In genomic region chr1:246329292-246329691, GRCh38 we compare ENCODE assay signal across 8 cellular contexts.
DNase-seq lines count a peak whose midpoint lies in the region; ATAC-seq and TF ChIP-seq lines count a peak whose summit lies in the region.
"Not testable (repeated sequence)": the region's sequence is repeated elsewhere in the genome, so short reads cannot be mapped to it uniquely, and the experiment has no call there.

No MANE protein-coding gene starts in this region.

- H3K9me3 ChIP-seq in CD4-positive, CD25-positive, alpha-beta regulatory T cell (ENCODE audit: control insufficient read depth in 2 of 2, low read length in 2 of 2), result not testable (repeated sequence)

- H3K27ac ChIP-seq in CD4-positive, CD25-positive, alpha-beta regulatory T cell (ENCODE audit: insufficient read depth, low read length, poor library complexity, severe bottlenecking), result not testable (repeated sequence)

- not testable (repeated sequence) for H3K27me3 ChIP-seq in CD4-positive, CD25-positive, alpha-beta regulatory T cell (ENCODE audit: control insufficient read depth, insufficient read depth, low read length)

- H3K27ac Mint-ChIP-seq in CD4-positive, CD25-positive, alpha-beta regulatory T cell, result peak overlapping the region in 2 of 3 donors; percentile 33 to 92
- peak overlapping the region; percentile 67 for H3K27ac Mint-ChIP-seq in T-helper 1 cell treated with Interleukin-12 subunit alpha and Interleukin-12 subunit beta and Interleukin-4 antibody, amounts not matched to agents 30 μg/mL and 1 μg/mL, for 36 hours
- peak overlapping the region; percentile 8 for H3K27ac Mint-ChIP-seq in activated B cell treated with CpG ODN at 0.5 μM for 24 hours
- H3K27ac Mint-ChIP-seq in activated CD4-positive, alpha-beta memory T cell treated with anti-CD3 and anti-CD28 coated beads for 36 hours, result peak overlapping the region; percentile 72
- peak overlapping the region; percentile 74 for H3K27ac Mint-ChIP-seq in activated CD8-positive, alpha-beta memory T cell treated with anti-CD3 and anti-CD28 coated beads, Interleukin-2, amount 10 ng/mL, durations not matched to agents 7 days and 5 days
- H3K27ac Mint-ChIP-seq in activated T-helper 17 cell treated with anti-CD3 and anti-CD28 coated beads, Interleukin-2, amount 50 U/mL, for 72 hours, result peak overlapping the region; percentile 83
- H3K27ac Mint-ChIP-seq in activated naive CD8-positive, alpha-beta T cell treated with anti-CD3 and anti-CD28 coated beads, Interleukin-2, amount 50 U/mL, for 24 hours, result peak overlapping the region; percentile 44
- H3K27ac Mint-ChIP-seq in stimulated activated naive CD8-positive, alpha-beta T cell treated with anti-CD3 and anti-CD28 coated beads, Interleukin-15, Interleukin-2, amounts not matched to agents 100 ng/mL and 50 ng/mL, for 24 hours, result peak overlapping the region; percentile 72

- H3K4me3 ChIP-seq in CD4-positive, CD25-positive, alpha-beta regulatory T cell (ENCODE audit: low read depth, low read length), result not testable (repeated sequence)

- intact Hi-C loops in activated B cell treated with CpG ODN at 0.5 μM for 24 hours (cut with micrococcal nuclease), result not testable (repeated sequence)
- intact Hi-C loops in activated CD4-positive, alpha-beta memory T cell treated with anti-CD3 and anti-CD28 coated beads for 36 hours (cut with micrococcal nuclease), result loop anchor here (5.0 kb wide), 1 partner anchor 368 kb away; no protein-coding TSS in a partner anchor

- POLR2A ChIA-PET in activated B cell treated with CpG ODN at 0.5 μM for 24 hours (lab: Charles Lee), result interaction anchor here (0.6 to 1.2 kb wide), 2 partner anchors 114 to 1061 kb away, joined by 3 to 6 read pairs; no protein-coding TSS in a partner anchor
- POLR2A ChIA-PET in activated CD4-positive, alpha-beta memory T cell treated with anti-CD3 and anti-CD28 coated beads for 36 hours (lab: Charles Lee), result interaction anchor here (1.7 kb wide), 1 partner anchor 35 kb away, joined by 10 read pairs; no protein-coding TSS in a partner anchor

- H3K27me3 Mint-ChIP-seq in CD4-positive, CD25-positive, alpha-beta regulatory T cell; T-helper 1 cell treated with Interleukin-12 subunit alpha and Interleukin-12 subunit beta and Interleukin-4 antibody, amounts not matched to agents 30 μg/mL and 1 μg/mL, for 36 hours (ENCODE audit: low read depth); activated B cell treated with CpG ODN at 0.5 μM for 24 hours; activated CD4-positive, alpha-beta memory T cell treated with anti-CD3 and anti-CD28 coated beads for 36 hours; activated CD8-positive, alpha-beta memory T cell treated with anti-CD3 and anti-CD28 coated beads, Interleukin-2, amount 10 ng/mL, durations not matched to agents 7 days and 5 days; activated T-helper 17 cell treated with anti-CD3 and anti-CD28 coated beads, Interleukin-2, amount 50 U/mL, for 72 hours; activated naive CD8-positive, alpha-beta T cell treated with anti-CD3 and anti-CD28 coated beads, Interleukin-2, amount 50 U/mL, for 24 hours; stimulated activated naive CD8-positive, alpha-beta T cell treated with anti-CD3 and anti-CD28 coated beads, Interleukin-15, Interleukin-2, amounts not matched to agents 100 ng/mL and 50 ng/mL, for 24 hours: not testable (repeated sequence)

- not testable (repeated sequence) for H3K4me3 Mint-ChIP-seq in CD4-positive, CD25-positive, alpha-beta regulatory T cell; T-helper 1 cell treated with Interleukin-12 subunit alpha and Interleukin-12 subunit beta and Interleukin-4 antibody, amounts not matched to agents 30 μg/mL and 1 μg/mL, for 36 hours; activated B cell treated with CpG ODN at 0.5 μM for 24 hours; activated CD4-positive, alpha-beta memory T cell treated with anti-CD3 and anti-CD28 coated beads for 36 hours; activated CD8-positive, alpha-beta memory T cell treated with anti-CD3 and anti-CD28 coated beads, Interleukin-2, amount 10 ng/mL, durations not matched to agents 7 days and 5 days; stimulated activated naive CD8-positive, alpha-beta T cell treated with anti-CD3 and anti-CD28 coated beads, Interleukin-15, Interleukin-2, amounts not matched to agents 100 ng/mL and 50 ng/mL, for 24 hours
- peak overlapping the region; percentile 66 for H3K4me3 Mint-ChIP-seq in activated T-helper 17 cell treated with anti-CD3 and anti-CD28 coated beads, Interleukin-2, amount 50 U/mL, for 72 hours
- H3K4me3 Mint-ChIP-seq in activated naive CD8-positive, alpha-beta T cell treated with anti-CD3 and anti-CD28 coated beads, Interleukin-2, amount 50 U/mL, for 24 hours, result peak overlapping the region; percentile 18

- not testable (repeated sequence) for H3K4me1 ChIP-seq in CD4-positive, CD25-positive, alpha-beta regulatory T cell (ENCODE audit: control insufficient read depth, insufficient read depth, low read length, poor library complexity, severe bottlenecking)

- not testable (repeated sequence) for H3K9me3 Mint-ChIP-seq in CD4-positive, CD25-positive, alpha-beta regulatory T cell; T-helper 1 cell treated with Interleukin-12 subunit alpha and Interleukin-12 subunit beta and Interleukin-4 antibody, amounts not matched to agents 30 μg/mL and 1 μg/mL, for 36 hours; activated B cell treated with CpG ODN at 0.5 μM for 24 hours; activated CD4-positive, alpha-beta memory T cell treated with anti-CD3 and anti-CD28 coated beads for 36 hours; activated CD8-positive, alpha-beta memory T cell treated with anti-CD3 and anti-CD28 coated beads, Interleukin-2, amount 10 ng/mL, durations not matched to agents 7 days and 5 days (ENCODE audit: low read depth); activated T-helper 17 cell treated with anti-CD3 and anti-CD28 coated beads, Interleukin-2, amount 50 U/mL, for 72 hours; stimulated activated naive CD8-positive, alpha-beta T cell treated with anti-CD3 and anti-CD28 coated beads, Interleukin-15, Interleukin-2, amounts not matched to agents 100 ng/mL and 50 ng/mL, for 24 hours
- H3K9me3 Mint-ChIP-seq in activated naive CD8-positive, alpha-beta T cell treated with anti-CD3 and anti-CD28 coated beads, Interleukin-2, amount 50 U/mL, for 24 hours, result peaks cover 13% of the 10 kb centered on the region

- peaks cover 7 to 16% (median 12%) of the 10 kb centered on the region in 4 donors for H3K4me1 Mint-ChIP-seq in CD4-positive, CD25-positive, alpha-beta regulatory T cell
- H3K4me1 Mint-ChIP-seq in T-helper 1 cell treated with Interleukin-12 subunit alpha and Interleukin-12 subunit beta and Interleukin-4 antibody, amounts not matched to agents 30 μg/mL and 1 μg/mL, for 36 hours (ENCODE audit: low read depth), result peaks cover 25% of the 10 kb centered on the region
- peaks cover 18% of the 10 kb centered on the region for H3K4me1 Mint-ChIP-seq in activated B cell treated with CpG ODN at 0.5 μM for 24 hours
- H3K4me1 Mint-ChIP-seq in activated CD4-positive, alpha-beta memory T cell treated with anti-CD3 and anti-CD28 coated beads for 36 hours (ENCODE audit: low read depth), result peaks cover 48% of the 10 kb centered on the region
- H3K4me1 Mint-ChIP-seq in activated CD8-positive, alpha-beta memory T cell treated with anti-CD3 and anti-CD28 coated beads, Interleukin-2, amount 10 ng/mL, durations not matched to agents 7 days and 5 days, result peaks cover 24% of the 10 kb centered on the region
- peaks cover 30% of the 10 kb centered on the region for H3K4me1 Mint-ChIP-seq in activated T-helper 17 cell treated with anti-CD3 and anti-CD28 coated beads, Interleukin-2, amount 50 U/mL, for 72 hours
- peaks cover 49% of the 10 kb centered on the region for H3K4me1 Mint-ChIP-seq in activated naive CD8-positive, alpha-beta T cell treated with anti-CD3 and anti-CD28 coated beads, Interleukin-2, amount 50 U/mL, for 24 hours
- H3K4me1 Mint-ChIP-seq in stimulated activated naive CD8-positive, alpha-beta T cell treated with anti-CD3 and anti-CD28 coated beads, Interleukin-15, Interleukin-2, amounts not matched to agents 100 ng/mL and 50 ng/mL, for 24 hours (ENCODE audit: low read depth), result peaks cover 49% of the 10 kb centered on the region

- H3K36me3 ChIP-seq in CD4-positive, CD25-positive, alpha-beta regulatory T cell (ENCODE audit: control insufficient read depth, insufficient read depth, low read length), result not testable (repeated sequence)

- not testable (repeated sequence) for ATAC-seq in CD4-positive, CD25-positive, alpha-beta regulatory T cell (ENCODE audit: low read depth in 2 of 2); activated B cell treated with CpG ODN at 0.5 μM for 24 hours (ENCODE audit: low read depth); activated CD8-positive, alpha-beta memory T cell treated with anti-CD3 and anti-CD28 coated beads, Interleukin-2, amount 10 ng/mL, durations not matched to agents 7 days and 5 days; activated T-helper 17 cell treated with anti-CD3 and anti-CD28 coated beads, Interleukin-2, amount 50 U/mL, for 72 hours (replicated peaks); activated naive CD8-positive, alpha-beta T cell treated with anti-CD3 and anti-CD28 coated beads, Interleukin-2, amount 50 U/mL, for 24 hours

- CTCF ChIA-PET in activated B cell treated with CpG ODN at 0.5 μM for 24 hours (lab: Charles Lee); activated CD8-positive, alpha-beta memory T cell treated with anti-CD3 and anti-CD28 coated beads, Interleukin-2, amount 10 ng/mL, durations not matched to agents 7 days and 5 days (lab: Charles Lee): not testable (repeated sequence)
- CTCF ChIA-PET in activated CD4-positive, alpha-beta memory T cell treated with anti-CD3 and anti-CD28 coated beads for 36 hours (lab: Charles Lee), result interaction anchor here (0.7 to 1.1 kb wide), 2 partner anchors 22 to 35 kb away, joined by 3 to 4 read pairs; no protein-coding TSS in a partner anchor

- peaks cover 52% of the 10 kb centered on the region for H3K36me3 Mint-ChIP-seq in CD4-positive, CD25-positive, alpha-beta regulatory T cell
- H3K36me3 Mint-ChIP-seq in T-helper 1 cell treated with Interleukin-12 subunit alpha and Interleukin-12 subunit beta and Interleukin-4 antibody, amounts not matched to agents 30 μg/mL and 1 μg/mL, for 36 hours (ENCODE audit: low read depth), result peaks cover 24% of the 10 kb centered on the region
- H3K36me3 Mint-ChIP-seq in activated B cell treated with CpG ODN at 0.5 μM for 24 hours (ENCODE audit: low read depth), result peaks cover 49% of the 10 kb centered on the region
- H3K36me3 Mint-ChIP-seq in activated CD4-positive, alpha-beta memory T cell treated with anti-CD3 and anti-CD28 coated beads for 36 hours, result peaks cover 49% of the 10 kb centered on the region
- peaks cover 53% of the 10 kb centered on the region for H3K36me3 Mint-ChIP-seq in activated CD8-positive, alpha-beta memory T cell treated with anti-CD3 and anti-CD28 coated beads, Interleukin-2, amount 10 ng/mL, durations not matched to agents 7 days and 5 days
- H3K36me3 Mint-ChIP-seq in activated T-helper 17 cell treated with anti-CD3 and anti-CD28 coated beads, Interleukin-2, amount 50 U/mL, for 72 hours (ENCODE audit: low read depth), result peaks cover 43% of the 10 kb centered on the region
- H3K36me3 Mint-ChIP-seq in activated naive CD8-positive, alpha-beta T cell treated with anti-CD3 and anti-CD28 coated beads, Interleukin-2, amount 50 U/mL, for 24 hours (ENCODE audit: low read depth), result peaks cover 59% of the 10 kb centered on the region
- H3K36me3 Mint-ChIP-seq in stimulated activated naive CD8-positive, alpha-beta T cell treated with anti-CD3 and anti-CD28 coated beads, Interleukin-15, Interleukin-2, amounts not matched to agents 100 ng/mL and 50 ng/mL, for 24 hours (ENCODE audit: low read depth), result peaks cover 69% of the 10 kb centered on the region

- DNase-seq in CD4-positive, CD25-positive, alpha-beta regulatory T cell; activated B cell treated with CpG ODN at 0.5 μM for 24 hours; activated CD4-positive, alpha-beta memory T cell treated with anti-CD3 and anti-CD28 coated beads for 36 hours; activated CD8-positive, alpha-beta memory T cell treated with anti-CD3 and anti-CD28 coated beads, Interleukin-2, amount 10 ng/mL, durations not matched to agents 7 days and 5 days; activated naive CD8-positive, alpha-beta T cell treated with anti-CD3 and anti-CD28 coated beads, Interleukin-2, amount 50 U/mL, for 24 hours: not testable (repeated sequence)

- not testable (repeated sequence) for TF ChIP-seq CTCF in activated B cell treated with CpG ODN at 0.5 μM for 24 hours (IDR thresholded peaks at IDR 0.05)

Comparison
In these comparisons a context has a peak if more than half of its experiments do, and no peak if none do; other contexts are left out.
1. H3K27ac Mint-ChIP-seq: peak in every context shown above with its lines; median percentile 83 in activated T-helper 17 cell treated with anti-CD3 and anti-CD28 coated beads, Interleukin-2, amount 50 U/mL, for 72 hours; 74 in activated CD8-positive, alpha-beta memory T cell treated with anti-CD3 and anti-CD28 coated beads, Interleukin-2, amount 10 ng/mL, durations not matched to agents 7 days and 5 days; 72 in activated CD4-positive, alpha-beta memory T cell treated with anti-CD3 and anti-CD28 coated beads for 36 hours; 72 in stimulated activated naive CD8-positive, alpha-beta T cell treated with anti-CD3 and anti-CD28 coated beads, Interleukin-15, Interleukin-2, amounts not matched to agents 100 ng/mL and 50 ng/mL, for 24 hours; 67 in T-helper 1 cell treated with Interleukin-12 subunit alpha and Interleukin-12 subunit beta and Interleukin-4 antibody, amounts not matched to agents 30 μg/mL and 1 μg/mL, for 36 hours; 62 in CD4-positive, CD25-positive, alpha-beta regulatory T cell; 44 in activated naive CD8-positive, alpha-beta T cell treated with anti-CD3 and anti-CD28 coated beads, Interleukin-2, amount 50 U/mL, for 24 hours; 8 in activated B cell treated with CpG ODN at 0.5 μM for 24 hours.